In genomic region chr4:182189107-182189878, GRCh38 we compare ENCODE assay signal across 12 cellular contexts. TPM values are rescaled to one million over a fixed set of nuclear protein-coding genes. Genes with fewer than 3 reads are reported as not detected.
DNase-seq lines count a peak whose midpoint lies in the region; ATAC-seq and TF ChIP-seq lines count a peak whose summit lies in the region.
"Had no signal": no experiment of that assay in that cellular context is flagged by ENCODE, and none has a peak within 500 bp of the region (broad histone marks: within the 10 kb centered on the region; RNA-seq: fewer than 3 reads in every experiment).

No MANE protein-coding gene starts in this region.

- H3K27ac Mint-ChIP-seq in activated naive CD4-positive, alpha-beta T cell treated with anti-CD3 and anti-CD28 coated beads, Interleukin-2, amount 50 U/mL, for 72 hours: no peak overlapping the region
- H3K27ac Mint-ChIP-seq in activated T-helper 17 cell treated with anti-CD3 and anti-CD28 coated beads, Interleukin-2, amount 50 U/mL, for 72 hours: no peak overlapping the region
- H3K27ac Mint-ChIP-seq in activated naive CD8-positive, alpha-beta T cell treated with anti-CD3 and anti-CD28 coated beads for 36 hours: no peak overlapping the region
- H3K27ac Mint-ChIP-seq: T-helper 1 cell treated with Interleukin-12 subunit alpha and Interleukin-12 subunit beta and Interleukin-4 antibody, amounts not matched to agents 30 μg/mL and 1 μg/mL, for 36 hours had no signal

- no peaks in the 10 kb centered on the region for H3K36me3 Mint-ChIP-seq in activated naive CD4-positive, alpha-beta T cell treated with anti-CD3 and anti-CD28 coated beads, Interleukin-2, amount 50 U/mL, for 72 hours
- H3K36me3 Mint-ChIP-seq in activated T-helper 17 cell treated with anti-CD3 and anti-CD28 coated beads, Interleukin-2, amount 50 U/mL, for 72 hours (ENCODE audit: low read depth): no peaks in the 10 kb centered on the region
- no peaks in the 10 kb centered on the region for H3K36me3 Mint-ChIP-seq in activated naive CD8-positive, alpha-beta T cell treated with anti-CD3 and anti-CD28 coated beads for 36 hours

- peak overlapping the region; percentile 58 for H3K4me2 ChIP-seq in osteoblast (ENCODE audit: insufficient read depth, low read length)

- H3K4me3 Mint-ChIP-seq in activated T-helper 17 cell treated with anti-CD3 and anti-CD28 coated beads, Interleukin-2, amount 50 U/mL, for 72 hours: no peak overlapping the region
- H3K4me3 Mint-ChIP-seq in activated naive CD8-positive, alpha-beta T cell treated with anti-CD3 and anti-CD28 coated beads for 36 hours: no peak overlapping the region
- H3K4me3 Mint-ChIP-seq: T-helper 1 cell treated with Interleukin-12 subunit alpha and Interleukin-12 subunit beta and Interleukin-4 antibody, amounts not matched to agents 30 μg/mL and 1 μg/mL, for 36 hours had no signal

- H3K4me1 ChIP-seq in osteoblast (ENCODE audit: insufficient read depth, low read length): peaks cover 32% of the 10 kb centered on the region

- H3K9me3 Mint-ChIP-seq in activated naive CD4-positive, alpha-beta T cell treated with anti-CD3 and anti-CD28 coated beads, Interleukin-2, amount 50 U/mL, for 72 hours: no peaks in the 10 kb centered on the region
- H3K9me3 Mint-ChIP-seq in activated T-helper 17 cell treated with anti-CD3 and anti-CD28 coated beads, Interleukin-2, amount 50 U/mL, for 72 hours: no peaks in the 10 kb centered on the region
- no peaks in the 10 kb centered on the region for H3K9me3 Mint-ChIP-seq in activated naive CD8-positive, alpha-beta T cell treated with anti-CD3 and anti-CD28 coated beads for 36 hours
- H3K9me3 Mint-ChIP-seq: T-helper 1 cell treated with Interleukin-12 subunit alpha and Interleukin-12 subunit beta and Interleukin-4 antibody, amounts not matched to agents 30 μg/mL and 1 μg/mL, for 36 hours had no signal

- no peaks in the 10 kb centered on the region for H3K36me3 ChIP-seq in osteoblast (ENCODE audit: insufficient read depth, low read length)

- intact Hi-C loops in cardiac septum (cut with DNase I): no loop called here

- H3K27me3 Mint-ChIP-seq in activated T-helper 17 cell treated with anti-CD3 and anti-CD28 coated beads, Interleukin-2, amount 50 U/mL, for 72 hours: no peaks in the 10 kb centered on the region
- H3K27me3 Mint-ChIP-seq in activated naive CD8-positive, alpha-beta T cell treated with anti-CD3 and anti-CD28 coated beads for 36 hours: peaks cover 4% of the 10 kb centered on the region

- peak; percentile 95 for DNase-seq in EL
- DNase-seq in NB4 (ENCODE audit: low read depth): peak; percentile 6
- peak; percentile 59 for DNase-seq in dedifferentiated amniotic fluid mesenchymal stem cell (ENCODE audit: extremely low spot score)
- no peak for DNase-seq in osteoblast (ENCODE audit: insufficient read length, low spot score, missing footprints)
- DNase-seq in activated naive CD4-positive, alpha-beta T cell treated with anti-CD3 and anti-CD28 coated beads, Interleukin-2, amount 50 U/mL, for 72 hours (ENCODE audit: low spot score in 2 of 2): no peak
- no peak for DNase-seq in cardiac septum (ENCODE audit: low spot score)
- no peak for DNase-seq in activated naive CD8-positive, alpha-beta T cell treated with anti-CD3 and anti-CD28 coated beads for 36 hours
- DNase-seq: activated CD8-positive, alpha-beta memory T cell treated with anti-CD3 and anti-CD28 coated beads, Interleukin-2, amount 50 U/mL, for 4 hours; NCI-H446; occipital lobe had no signal

- H3K4me1 Mint-ChIP-seq in activated T-helper 17 cell treated with anti-CD3 and anti-CD28 coated beads, Interleukin-2, amount 50 U/mL, for 72 hours: no peaks in the 10 kb centered on the region
- H3K4me1 Mint-ChIP-seq in activated naive CD8-positive, alpha-beta T cell treated with anti-CD3 and anti-CD28 coated beads for 36 hours: no peaks in the 10 kb centered on the region

- no peak overlapping the region for H2AFZ ChIP-seq in osteoblast (ENCODE audit: low read length)

- no peaks in the 10 kb centered on the region for H3K27me3 ChIP-seq in osteoblast (ENCODE audit: insufficient read depth, low read length)

- TF ChIP-seq CTCF in NB4 (IDR thresholded peaks at IDR 0.05; ENCODE audit: low read depth, low read length) (no peak), osteoblast (IDR thresholded peaks at IDR 0.05; ENCODE audit: extremely low read depth, low read depth, low read length) (no peak)

- no peak for TF ChIP-seq POLR2A in NB4 (IDR thresholded peaks at IDR 0.05; ENCODE audit: extremely low read depth, insufficient read length)

- no peak for ATAC-seq in activated naive CD4-positive, alpha-beta T cell treated with anti-CD3 and anti-CD28 coated beads, Interleukin-2, amount 50 U/mL, for 72 hours
- ATAC-seq in activated T-helper 17 cell treated with anti-CD3 and anti-CD28 coated beads, Interleukin-2, amount 50 U/mL, for 72 hours (replicated peaks): no peak

- peak overlapping the region; percentile 65 for H3K27ac ChIP-seq in osteoblast (ENCODE audit: low read depth, low read length)

- H4K20me1 ChIP-seq in osteoblast (ENCODE audit: insufficient read depth, low read length): no peaks in the 10 kb centered on the region

- H3K79me2 ChIP-seq in osteoblast (ENCODE audit: insufficient read depth, low read length): no peaks in the 10 kb centered on the region

- H3K4me3 ChIP-seq in NB4 (ENCODE audit: low read depth, low read length) (no peak overlapping the region), osteoblast (ENCODE audit: insufficient read depth, low read length) (peak overlapping the region; percentile 6)

- H3K9me3 ChIP-seq in osteoblast (ENCODE audit: low read depth, low read length): no peaks in the 10 kb centered on the region

RNA-seq across cellular contexts. Expression of gene TENM3, which starts 53.9 kb away (rescaled TPM):
- total RNA-seq in osteoblast: 59.0 and 68.4 TPM in 2 replicates
- total RNA-seq in activated naive CD4-positive, alpha-beta T cell treated with anti-CD3 and anti-CD28 coated beads, Interleukin-2, amount 50 U/mL, for 72 hours: not detected
- 3.9 TPM for total RNA-seq in cardiac septum
- total RNA-seq in activated T-helper 17 cell treated with anti-CD3 and anti-CD28 coated beads, Interleukin-2, amount 50 U/mL, for 72 hours: not detected
- not detected for total RNA-seq in activated naive CD8-positive, alpha-beta T cell treated with anti-CD3 and anti-CD28 coated beads for 36 hours

Comparison
In these comparisons a context has a peak if more than half of its experiments do, and no peak if none do; other contexts are left out.
1. DNase-seq: peak in EL (single experiment), NB4 (single experiment) and dedifferentiated amniotic fluid mesenchymal stem cell (single experiment); none in osteoblast (single experiment), activated naive CD4-positive, alpha-beta T cell treated with anti-CD3 and anti-CD28 coated beads, Interleukin-2, amount 50 U/mL, for 72 hours (0 of 2), cardiac septum (single experiment) and activated naive CD8-positive, alpha-beta T cell treated with anti-CD3 and anti-CD28 coated beads for 36 hours (single experiment).
2. RNA of gene TENM3, which starts 53.9 kb away (total RNA-seq): 59.0 to 68.4 TPM in osteoblast; 3.9 TPM in cardiac septum (single experiment), not detected in activated naive CD4-positive, alpha-beta T cell treated with anti-CD3 and anti-CD28 coated beads, Interleukin-2, amount 50 U/mL, for 72 hours, not detected in activated T-helper 17 cell treated with anti-CD3 and anti-CD28 coated beads, Interleukin-2, amount 50 U/mL, for 72 hours and not detected in activated naive CD8-positive, alpha-beta T cell treated with anti-CD3 and anti-CD28 coated beads for 36 hours; every median in the first group is over 10 times any median in the second.